In genomic region chr7:87561702-87562101, GRCh38 we compare ENCODE assay signal across 36 cellular contexts. TPM values are rescaled to one million over a fixed set of nuclear protein-coding genes. Genes with fewer than 3 reads are reported as not detected.
"Had no signal": no experiment of that assay in that cellular context is flagged by ENCODE, and none has a peak within 500 bp of the region (broad histone marks: within the 10 kb centered on the region; RNA-seq: fewer than 3 reads in every experiment).

No MANE protein-coding gene starts in this region.

- H3K36me3 ChIP-seq: MG63 had no signal

- H3K4me3 ChIP-seq: MG63 had no signal

- H3K27me3 ChIP-seq: MG63 had no signal

- H3K9me3 ChIP-seq: MG63 had no signal

- DNase-seq: Karpas-422, Kasumi-1, MG63, MM.1S, MV-4-11, NCI-H1048, NCI-H1092, NCI-H1092 treated with DMSO at 0.1 percent for 48 hours, NCI-H1105, NCI-H1105 treated with DMSO at 0.1 percent for 48 hours, NCI-H1417, NCI-H1417 treated with DMSO at 0.1 percent for 48 hours, NCI-H1436, NCI-H1436 treated with DMSO at 0.1 percent for 48 hours, NCI-H146, NCI-H1694, NCI-H1694 treated with DMSO at 0.1 percent for 48 hours, NCI-H187, NCI-H187 treated with DMSO at 0.1 percent for 48 hours, NCI-H1930, NCI-H2029, NCI-H2029 treated with DMSO at 0.1 percent for 48 hours, NCI-H2081, NCI-H2081 treated with DMSO at 0.1 percent for 48 hours, NCI-H2107, NCI-H2171, NCI-H2171 treated with DMSO at 0.1 percent for 48 hours, NCI-H2227 treated with DMSO at 0.1 percent for 48 hours, NCI-H226, NCI-H345, NCI-H446, NCI-H446 treated with DMSO at 0.1 percent for 48 hours, NCI-H510A, NCI-H510A treated with DMSO at 0.1 percent for 48 hours, NCI-H524 had no signal

RNA-seq across cellular contexts. Expression of gene ABCB1, which starts 39.0 kb away (rescaled TPM):
- total RNA-seq: MCF 10A had no signal
